29 cellular contexts compared by ENCODE assay signal in genomic region chr5:102211165-102211564, GRCh38.
DNase-seq lines count a peak whose midpoint lies in the region; ATAC-seq and TF ChIP-seq lines count a peak whose summit lies in the region.
"Had no signal": no experiment of that assay in that cellular context is flagged by ENCODE, and none has a peak within 500 bp of the region (broad histone marks: within the 10 kb centered on the region; RNA-seq: fewer than 3 reads in every experiment).

No MANE protein-coding gene starts in this region.

- H3K4me1 Mint-ChIP-seq in T-helper 17 cell = peaks cover 2% of the 10 kb centered on the region
- H3K4me1 Mint-ChIP-seq: activated CD4-positive, alpha-beta memory T cell treated with anti-CD3 and anti-CD28 coated beads, Interleukin-2, amount 10 ng/mL, durations not matched to agents 7 days and 5 days; activated naive CD8-positive, alpha-beta T cell treated with anti-CD3 and anti-CD28 coated beads, Interleukin-2, amount 10 ng/mL, durations not matched to agents 7 days and 5 days; nephron progenitor cell; stimulated activated naive CD8-positive, alpha-beta T cell treated with anti-CD3 and anti-CD28 coated beads, Interleukin-15, amount 100 ng/mL, for 72 hours; T-cell had no signal

- no peak overlapping the region for H3K4me3 Mint-ChIP-seq in T-helper 17 cell
- H3K4me3 Mint-ChIP-seq: activated CD4-positive, alpha-beta memory T cell treated with anti-CD3 and anti-CD28 coated beads, Interleukin-2, amount 10 ng/mL, durations not matched to agents 7 days and 5 days; activated naive CD8-positive, alpha-beta T cell treated with anti-CD3 and anti-CD28 coated beads, Interleukin-2, amount 10 ng/mL, durations not matched to agents 7 days and 5 days; nephron progenitor cell; stimulated activated naive CD8-positive, alpha-beta T cell treated with anti-CD3 and anti-CD28 coated beads, Interleukin-15, amount 100 ng/mL, for 72 hours; T-cell had no signal

- H3K27me3 Mint-ChIP-seq in T-helper 17 cell = no peaks in the 10 kb centered on the region
- H3K27me3 Mint-ChIP-seq: activated CD4-positive, alpha-beta memory T cell treated with anti-CD3 and anti-CD28 coated beads, Interleukin-2, amount 10 ng/mL, durations not matched to agents 7 days and 5 days; stimulated activated naive CD8-positive, alpha-beta T cell treated with anti-CD3 and anti-CD28 coated beads, Interleukin-15, amount 100 ng/mL, for 72 hours had no signal

- no peak overlapping the region for H3K4me3 ChIP-seq in lower lobe of right lung
- H3K4me3 ChIP-seq: ascending aorta, esophagus squamous epithelium, hepatocyte, skin epidermis, thyroid gland had no signal

- no peaks in the 10 kb centered on the region for H3K36me3 ChIP-seq in lower lobe of right lung
- H3K36me3 ChIP-seq: ascending aorta, BE2C, esophagus squamous epithelium, thyroid gland had no signal

- TF ChIP-seq CTCF in lower lobe of right lung (IDR thresholded peaks at IDR 0.05) = no peak

- H3K27ac Mint-ChIP-seq in T-helper 17 cell = no peak overlapping the region
- H3K27ac Mint-ChIP-seq: activated CD4-positive, alpha-beta memory T cell treated with anti-CD3 and anti-CD28 coated beads, Interleukin-2, amount 10 ng/mL, durations not matched to agents 7 days and 5 days; activated naive CD8-positive, alpha-beta T cell treated with anti-CD3 and anti-CD28 coated beads, Interleukin-2, amount 10 ng/mL, durations not matched to agents 7 days and 5 days; nephron progenitor cell; stimulated activated naive CD8-positive, alpha-beta T cell treated with anti-CD3 and anti-CD28 coated beads, Interleukin-15, amount 100 ng/mL, for 72 hours; T-cell had no signal

- no peaks in the 10 kb centered on the region for H3K4me1 ChIP-seq in lower lobe of right lung
- H3K4me1 ChIP-seq: ascending aorta, BE2C, esophagus squamous epithelium, thyroid gland had no signal

- DNase-seq in Kasumi-1 (lab: John Stamatoyannopoulos, UW) = peak; percentile 36 to 53
- DNase-seq in OCI-M1 (lab: John Stamatoyannopoulos, UW) = peak; percentile 55
- DNase-seq in lower lobe of right lung = no peak
- no peak for DNase-seq in T-helper 17 cell
- DNase-seq in effector CD8-positive, alpha-beta T cell (lab: John Stamatoyannopoulos, UW) = no peak
- DNase-seq: activated CD4-positive, alpha-beta memory T cell treated with anti-CD3 and anti-CD28 coated beads, Interleukin-2, amount 10 ng/mL, durations not matched to agents 7 days and 5 days; activated effector memory CD4-positive, alpha-beta T cell treated with Interleukin-2 at 50 U/mL for 16 hours; activated naive CD8-positive, alpha-beta T cell treated with anti-CD3 and anti-CD28 coated beads, Interleukin-2, amount 10 ng/mL, durations not matched to agents 7 days and 5 days; activated T-cell treated with anti-CD3 and anti-CD28 coated beads for 4 hours; BE2C; dermis blood vessel endothelial cell; DMS153; esophagus squamous epithelium; foreskin melanocyte; mammary epithelial cell; NCI-H1436 treated with DMSO at 0.1 percent for 48 hours; nephron progenitor cell; Right ventricle myocardium superior; stimulated activated CD4-positive, alpha-beta T cell treated with anti-CD3 and anti-CD28 coated beads, Interleukin-1b, Interleukin-23, amount 100 ng/mL, for 48 hours; stimulated activated CD8-positive, alpha-beta memory T cell treated with anti-CD3 and anti-CD28 coated beads, Interleukin-4, amount 100 ng/mL, for 48 hours; stimulated activated naive CD8-positive, alpha-beta T cell treated with anti-CD3 and anti-CD28 coated beads, Interleukin-15, amount 100 ng/mL, for 72 hours; T-cell; thyroid gland had no signal

- no peaks in the 10 kb centered on the region for H3K27me3 ChIP-seq in lower lobe of right lung (ENCODE audit: low read depth)
- H3K27me3 ChIP-seq: ascending aorta, BE2C, esophagus squamous epithelium, hepatocyte, thyroid gland had no signal

- H3K36me3 Mint-ChIP-seq in T-helper 17 cell (ENCODE audit: low read depth) = no peaks in the 10 kb centered on the region
- H3K36me3 Mint-ChIP-seq: activated naive CD8-positive, alpha-beta T cell treated with anti-CD3 and anti-CD28 coated beads, Interleukin-2, amount 10 ng/mL, durations not matched to agents 7 days and 5 days; T-cell had no signal

- intact Hi-C loops in lower lobe of right lung (cut with DNase I) = no loop called here

- no peak overlapping the region for H3K27ac ChIP-seq in lower lobe of right lung
- H3K27ac ChIP-seq: ascending aorta, esophagus squamous epithelium, hepatocyte, skin epidermis, thyroid gland had no signal

- H3K9me3 ChIP-seq in lower lobe of right lung (no peaks in the 10 kb centered on the region), T-helper 17 cell (ENCODE audit: control insufficient read depth, low read length, poor library complexity, severe bottlenecking) (no peaks in the 10 kb centered on the region)
- H3K9me3 ChIP-seq: ascending aorta, BE2C, esophagus squamous epithelium, thyroid gland had no signal

- ATAC-seq in GM18519 (IDR thresholded peaks at IDR 0.05; ENCODE audit: low FRiP score, unreplicated experiment) (peak; percentile 63), lower lobe of right lung (peak; percentile 35 to 37), T-helper 17 cell (no peak), HG02759 (IDR thresholded peaks at IDR 0.05; ENCODE audit: unreplicated experiment) (no peak)
- ATAC-seq: activated CD4-positive, CD25-positive, alpha-beta regulatory T cell treated with anti-CD3 and anti-CD28 coated beads, Interleukin-2, amount 50 U/mL, for 24 hours; stimulated activated naive CD8-positive, alpha-beta T cell treated with anti-CD3 and anti-CD28 coated beads, Interleukin-15, amount 100 ng/mL, for 72 hours; T-cell had no signal

Comparison
In these comparisons a context has a peak if more than half of its experiments do, and no peak if none do; other contexts are left out.
1. ATAC-seq: peak in GM18519 (single experiment) and lower lobe of right lung (2 of 2); none in T-helper 17 cell (single experiment) and HG02759 (single experiment).
2. DNase-seq: peak in Kasumi-1 (2 of 2) and OCI-M1 (single experiment); none in lower lobe of right lung (single experiment), T-helper 17 cell (0 of 3) and effector CD8-positive, alpha-beta T cell (single experiment).